12 cellular contexts compared by ENCODE assay signal in genomic region chr1:94385354-94385947, GRCh38. TPM values are rescaled to one million over a fixed set of nuclear protein-coding genes. Genes with fewer than 3 reads are reported as not detected.
A peak's percentile ranks its signal among the peaks of the same experiment; 100 is the strongest.
DNase-seq lines count a peak whose midpoint lies in the region; ATAC-seq and TF ChIP-seq lines count a peak whose summit lies in the region.
"Had no signal": no experiment of that assay in that cellular context is flagged by ENCODE, and none has a peak within 500 bp of the region (broad histone marks: within the 10 kb centered on the region; RNA-seq: fewer than 3 reads in every experiment).

No MANE protein-coding gene starts in this region.

- H3K27ac ChIP-seq in lower lobe of right lung (peak overlapping the region; percentile 56), transverse colon (peak overlapping the region; percentile 83 to 89 (median 86)), substantia nigra (ENCODE audit: low read depth, low read length, poor library complexity, severe bottlenecking) (no peak overlapping the region)
- H3K27ac ChIP-seq: heart right ventricle, RWPE1 had no signal

- peaks cover 2% of the 10 kb centered on the region for H3K9me3 Mint-ChIP-seq in activated naive CD4-positive, alpha-beta T cell treated with anti-CD3 and anti-CD28 coated beads for 36 hours

- peak; percentile 25 for DNase-seq in activated naive CD4-positive, alpha-beta T cell treated with anti-CD3 and anti-CD28 coated beads for 36 hours
- DNase-seq in activated naive CD4-positive, alpha-beta T cell treated with Interleukin-2 at 50 U/mL for 16 hours: no peak
- DNase-seq in activated CD4-positive, alpha-beta T cell treated with anti-CD3 and anti-CD28 coated beads, Interleukin-2, amount 50 U/mL, for 48 hours: peak; percentile 7 to 26
- no peak for DNase-seq in lower lobe of right lung
- DNase-seq in transverse colon: no peak
- DNase-seq in substantia nigra (lab: John Stamatoyannopoulos, UW): no peak
- DNase-seq in GM13976 (ENCODE audit: low spot score): no peak
- DNase-seq: effector CD4-positive, alpha-beta T cell; heart right ventricle had no signal

- no peaks in the 10 kb centered on the region for H3K27me3 Mint-ChIP-seq in activated naive CD4-positive, alpha-beta T cell treated with anti-CD3 and anti-CD28 coated beads for 36 hours (ENCODE audit: low read depth)

- no peak for TF ChIP-seq POLR2A in transverse colon (IDR thresholded peaks at IDR 0.05)

- 32% methylated on average over 2 of the region's 2 CpGs; no CpG with 5 or more reads in 1 of the 2 donors for WGBS in transverse colon (ENCODE audit: low coverage in 1 of 2), 2 donors

- H3K36me3 ChIP-seq in lower lobe of right lung: no peaks in the 10 kb centered on the region
- no peaks in the 10 kb centered on the region for H3K36me3 ChIP-seq in transverse colon
- H3K36me3 ChIP-seq: heart right ventricle had no signal

- in situ Hi-C loops in transverse colon (cut with MboI; ENCODE audit: low pct_ligation_motif_present in 1 of 4, low pct_unique_long_range_greater_than_20kb in 1 of 4, low sequenced_read_pairs in 3 of 4): no loop called here
- in situ Hi-C loops in GM13976 (cut with MboI; ENCODE audit: low sequenced_read_pairs, unreplicated experiment): no loop called here

- intact Hi-C loops in activated naive CD4-positive, alpha-beta T cell treated with anti-CD3 and anti-CD28 coated beads for 36 hours (cut with micrococcal nuclease): loop anchor here (2.0 to 5.0 kb wide), 4 partner anchors 359 to 1037 kb away; partner anchors contain the start of gene ALG14
- intact Hi-C loops in lower lobe of right lung (cut with DNase I): no loop called here
- intact Hi-C loops in transverse colon (cut with DNase I; ENCODE audit: low total_unique reads): no loop called here

- CTCF ChIA-PET in activated naive CD4-positive, alpha-beta T cell treated with anti-CD3 and anti-CD28 coated beads for 36 hours (lab: Charles Lee): interaction anchor here (0.6 to 1.4 kb wide), 4 partner anchors 10 to 98 kb away, joined by 3 to 4 read pairs (median 4); no protein-coding TSS in a partner anchor

- H3K4me3 ChIP-seq in lower lobe of right lung (no peak overlapping the region), transverse colon (peak overlapping the region in 1 of 4 donors; percentile 19)
- H3K4me3 ChIP-seq: heart right ventricle had no signal

- H3K27me3 ChIP-seq in lower lobe of right lung (ENCODE audit: low read depth) (no peaks in the 10 kb centered on the region), transverse colon (no peaks in the 10 kb centered on the region)
- H3K27me3 ChIP-seq: heart right ventricle had no signal

- TF ChIP-seq CTCF in lower lobe of right lung (IDR thresholded peaks at IDR 0.05): no peak
- no peak for TF ChIP-seq CTCF in transverse colon (IDR thresholded peaks at IDR 0.05)
- no peak for TF ChIP-seq CTCF in GM13976 (IDR thresholded peaks at IDR 0.05; ENCODE audit: borderline replicate concordance, control extremely low read depth, extremely low read depth, insufficient read depth, missing control alignments)

- H3K4me3 Mint-ChIP-seq in activated naive CD4-positive, alpha-beta T cell treated with anti-CD3 and anti-CD28 coated beads for 36 hours: peak overlapping the region; percentile 47

- no peak for TF ChIP-seq EP300 in transverse colon (IDR thresholded peaks at IDR 0.05; ENCODE audit: low read depth)

- no peaks in the 10 kb centered on the region for H3K9me3 ChIP-seq in lower lobe of right lung
- H3K9me3 ChIP-seq in transverse colon: no peaks in the 10 kb centered on the region

- peaks cover 32% of the 10 kb centered on the region for H3K4me1 Mint-ChIP-seq in activated naive CD4-positive, alpha-beta T cell treated with anti-CD3 and anti-CD28 coated beads for 36 hours (ENCODE audit: low read depth)

- H3K4me1 ChIP-seq in lower lobe of right lung (no peaks in the 10 kb centered on the region), transverse colon (peaks cover 0 to 40% (median 23%) of the 10 kb centered on the region in 4 donors)

- peaks cover 5% of the 10 kb centered on the region for H3K36me3 Mint-ChIP-seq in activated naive CD4-positive, alpha-beta T cell treated with anti-CD3 and anti-CD28 coated beads for 36 hours (ENCODE audit: low read depth)
- H3K36me3 Mint-ChIP-seq: IgD-negative memory B cell had no signal

- H3K27ac Mint-ChIP-seq in activated naive CD4-positive, alpha-beta T cell treated with anti-CD3 and anti-CD28 coated beads for 36 hours: peak overlapping the region; percentile 85

- ATAC-seq in lower lobe of right lung (peak; percentile 48 to 54), HG03469 (IDR thresholded peaks at IDR 0.05; ENCODE audit: unreplicated experiment) (no peak)

RNA-seq across cellular contexts. Expression of gene ABCD3, which starts 32.7 kb away (rescaled TPM):
- total RNA-seq in activated naive CD4-positive, alpha-beta T cell treated with anti-CD3 and anti-CD28 coated beads for 36 hours: 10 to 100 TPM; 29.2 to 30.8 TPM
- total RNA-seq in lower lobe of right lung (54.9 TPM), transverse colon (10 to 100 TPM; 37.2 to 88.3 (median 58.1) TPM)

Comparison
In these comparisons a context has a peak if more than half of its experiments do, and no peak if none do; other contexts are left out.
1. DNase-seq: peak in activated naive CD4-positive, alpha-beta T cell treated with anti-CD3 and anti-CD28 coated beads for 36 hours (single experiment) and activated CD4-positive, alpha-beta T cell treated with anti-CD3 and anti-CD28 coated beads, Interleukin-2, amount 50 U/mL, for 48 hours (2 of 2); none in activated naive CD4-positive, alpha-beta T cell treated with Interleukin-2 at 50 U/mL for 16 hours (single experiment), lower lobe of right lung (single experiment), transverse colon (single experiment), substantia nigra (0 of 49) and GM13976 (single experiment).